ENCODE assay signal across 1 cellular context in the genomic region with DNA sequence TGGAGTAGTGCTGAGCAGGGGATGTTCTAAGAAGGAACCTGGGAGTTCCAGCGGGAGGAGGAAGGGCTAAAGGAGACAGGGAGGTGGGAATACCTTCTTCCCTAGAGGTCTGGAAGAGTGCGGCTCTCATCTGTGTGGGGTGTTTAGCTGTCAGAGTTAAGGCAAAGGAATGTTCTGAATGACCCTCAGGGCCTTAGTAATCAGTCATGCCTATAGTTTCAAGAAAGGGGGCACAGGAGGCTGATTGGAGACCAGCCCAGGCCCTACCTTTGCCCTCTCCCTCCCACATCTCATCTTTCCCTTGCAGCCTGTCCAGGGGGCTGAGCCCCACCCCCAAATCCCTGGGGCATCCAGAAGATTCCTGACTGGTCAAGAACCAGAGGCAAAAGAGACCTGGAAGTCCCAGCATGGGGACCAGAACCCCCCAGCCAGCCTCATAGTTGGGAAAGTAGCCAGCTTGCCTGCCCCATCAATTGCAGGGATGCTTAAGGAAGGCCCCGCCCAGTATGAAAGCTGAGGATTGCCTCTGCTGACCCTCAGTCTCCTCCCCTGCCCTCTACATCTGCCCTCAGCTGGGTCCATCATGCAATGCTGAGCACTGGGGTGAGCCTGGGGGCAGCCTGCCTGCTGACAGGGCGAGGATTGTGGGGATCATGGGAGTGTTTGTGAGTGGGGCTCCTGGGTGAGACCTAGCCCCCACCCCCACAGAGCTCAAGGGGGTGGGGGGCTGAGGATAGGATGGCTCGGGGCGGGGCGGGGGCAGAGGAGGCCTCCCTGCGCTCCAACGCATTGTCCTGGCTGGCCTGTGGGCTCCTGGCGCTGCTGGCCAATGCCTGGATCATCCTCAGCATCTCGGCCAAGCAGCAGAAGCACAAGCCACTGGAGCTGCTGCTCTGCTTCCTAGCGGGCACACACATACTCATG.
TF ChIP-seq lines count a peak whose summit lies in the region.

No MANE protein-coding gene starts in this region.

TF ChIP-seq in GM23338, 12 proteins besides CTCF, POLR2A, EP300 and RAD21:
- TF ChIP-seq ZNF331 (CRISPR knock-in tag; IDR thresholded peaks at IDR 0.05; ENCODE audit: low read depth) = no peak
- TF ChIP-seq, protein P1, sequence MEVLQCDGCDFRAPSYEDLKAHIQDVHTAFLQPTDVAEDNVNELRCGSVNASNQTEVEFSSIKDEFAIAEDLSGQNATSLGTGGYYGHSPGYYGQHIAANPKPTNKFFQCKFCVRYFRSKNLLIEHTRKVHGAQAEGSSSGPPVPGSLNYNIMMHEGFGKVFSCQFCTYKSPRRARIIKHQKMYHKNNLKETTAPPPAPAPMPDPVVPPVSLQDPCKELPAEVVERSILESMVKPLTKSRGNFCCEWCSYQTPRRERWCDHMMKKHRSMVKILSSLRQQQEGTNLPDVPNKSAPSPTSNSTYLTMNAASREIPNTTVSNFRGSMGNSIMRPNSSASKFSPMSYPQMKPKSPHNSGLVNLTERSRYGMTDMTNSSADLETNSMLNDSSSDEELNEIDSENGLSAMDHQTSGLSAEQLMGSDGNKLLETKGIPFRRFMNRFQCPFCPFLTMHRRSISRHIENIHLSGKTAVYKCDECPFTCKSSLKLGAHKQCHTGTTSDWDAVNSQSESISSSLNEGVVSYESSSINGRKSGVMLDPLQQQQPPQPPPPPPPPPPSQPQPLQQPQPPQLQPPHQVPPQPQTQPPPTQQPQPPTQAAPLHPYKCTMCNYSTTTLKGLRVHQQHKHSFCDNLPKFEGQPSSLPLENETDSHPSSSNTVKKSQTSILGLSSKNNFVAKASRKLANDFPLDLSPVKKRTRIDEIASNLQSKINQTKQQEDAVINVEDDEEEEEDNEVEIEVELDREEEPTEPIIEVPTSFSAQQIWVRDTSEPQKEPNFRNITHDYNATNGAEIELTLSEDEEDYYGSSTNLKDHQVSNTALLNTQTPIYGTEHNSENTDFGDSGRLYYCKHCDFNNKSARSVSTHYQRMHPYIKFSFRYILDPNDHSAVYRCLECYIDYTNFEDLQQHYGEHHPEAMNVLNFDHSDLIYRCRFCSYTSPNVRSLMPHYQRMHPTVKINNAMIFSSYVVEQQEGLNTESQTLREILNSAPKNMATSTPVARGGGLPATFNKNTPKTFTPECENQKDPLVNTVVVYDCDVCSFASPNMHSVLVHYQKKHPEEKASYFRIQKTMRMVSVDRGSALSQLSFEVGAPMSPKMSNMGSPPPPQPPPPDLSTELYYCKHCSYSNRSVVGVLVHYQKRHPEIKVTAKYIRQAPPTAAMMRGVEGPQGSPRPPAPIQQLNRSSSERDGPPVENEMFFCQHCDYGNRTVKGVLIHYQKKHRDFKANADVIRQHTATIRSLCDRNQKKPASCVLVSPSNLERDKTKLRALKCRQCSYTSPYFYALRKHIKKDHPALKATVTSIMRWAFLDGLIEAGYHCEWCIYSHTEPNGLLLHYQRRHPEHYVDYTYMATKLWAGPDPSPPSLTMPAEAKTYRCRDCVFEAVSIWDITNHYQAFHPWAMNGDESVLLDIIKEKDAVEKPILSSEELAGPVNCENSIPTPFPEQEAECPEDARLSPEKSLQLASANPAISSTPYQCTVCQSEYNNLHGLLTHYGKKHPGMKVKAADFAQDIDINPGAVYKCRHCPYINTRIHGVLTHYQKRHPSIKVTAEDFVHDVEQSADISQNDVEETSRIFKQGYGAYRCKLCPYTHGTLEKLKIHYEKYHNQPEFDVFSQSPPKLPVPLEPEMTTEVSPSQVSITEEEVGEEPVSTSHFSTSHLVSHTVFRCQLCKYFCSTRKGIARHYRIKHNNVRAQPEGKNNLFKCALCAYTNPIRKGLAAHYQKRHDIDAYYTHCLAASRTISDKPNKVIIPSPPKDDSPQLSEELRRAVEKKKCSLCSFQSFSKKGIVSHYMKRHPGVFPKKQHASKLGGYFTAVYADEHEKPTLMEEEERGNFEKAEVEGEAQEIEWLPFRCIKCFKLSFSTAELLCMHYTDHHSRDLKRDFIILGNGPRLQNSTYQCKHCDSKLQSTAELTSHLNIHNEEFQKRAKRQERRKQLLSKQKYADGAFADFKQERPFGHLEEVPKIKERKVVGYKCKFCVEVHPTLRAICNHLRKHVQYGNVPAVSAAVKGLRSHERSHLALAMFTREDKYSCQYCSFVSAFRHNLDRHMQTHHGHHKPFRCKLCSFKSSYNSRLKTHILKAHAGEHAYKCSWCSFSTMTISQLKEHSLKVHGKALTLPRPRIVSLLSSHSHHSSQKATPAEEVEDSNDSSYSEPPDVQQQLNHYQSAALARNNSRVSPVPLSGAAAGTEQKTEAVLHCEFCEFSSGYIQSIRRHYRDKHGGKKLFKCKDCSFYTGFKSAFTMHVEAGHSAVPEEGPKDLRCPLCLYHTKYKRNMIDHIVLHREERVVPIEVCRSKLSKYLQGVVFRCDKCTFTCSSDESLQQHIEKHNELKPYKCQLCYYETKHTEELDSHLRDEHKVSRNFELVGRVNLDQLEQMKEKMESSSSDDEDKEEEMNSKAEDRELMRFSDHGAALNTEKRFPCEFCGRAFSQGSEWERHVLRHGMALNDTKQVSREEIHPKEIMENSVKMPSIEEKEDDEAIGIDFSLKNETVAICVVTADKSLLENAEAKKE (CRISPR knock-in tag; IDR thresholded peaks at IDR 0.05) = no peak
- TF ChIP-seq POLR2AphosphoS5 (IDR thresholded peaks at IDR 0.05; ENCODE audit: low read depth) = no peak
- TF ChIP-seq EZH2 (IDR thresholded peaks at IDR 0.05; ENCODE audit: low read depth, unreplicated experiment) = no peak
- no peak for TF ChIP-seq CREB1 (CRISPR knock-in tag; IDR thresholded peaks at IDR 0.05; ENCODE audit: low read depth)
- TF ChIP-seq NANOG (IDR thresholded peaks at IDR 0.05; ENCODE audit: borderline replicate concordance) = no peak
- no peak for TF ChIP-seq EZH2phosphoT487 (IDR thresholded peaks at IDR 0.05; ENCODE audit: unreplicated experiment)
- TF ChIP-seq STAT1 (IDR thresholded peaks at IDR 0.05; ENCODE audit: unreplicated experiment) = no peak
- TF ChIP-seq JUNB (IDR thresholded peaks at IDR 0.05; ENCODE audit: unreplicated experiment) = no peak
- TF ChIP-seq ZNF114 (CRISPR knock-in tag; IDR thresholded peaks at IDR 0.05) = no peak
- TF ChIP-seq, protein P2, sequence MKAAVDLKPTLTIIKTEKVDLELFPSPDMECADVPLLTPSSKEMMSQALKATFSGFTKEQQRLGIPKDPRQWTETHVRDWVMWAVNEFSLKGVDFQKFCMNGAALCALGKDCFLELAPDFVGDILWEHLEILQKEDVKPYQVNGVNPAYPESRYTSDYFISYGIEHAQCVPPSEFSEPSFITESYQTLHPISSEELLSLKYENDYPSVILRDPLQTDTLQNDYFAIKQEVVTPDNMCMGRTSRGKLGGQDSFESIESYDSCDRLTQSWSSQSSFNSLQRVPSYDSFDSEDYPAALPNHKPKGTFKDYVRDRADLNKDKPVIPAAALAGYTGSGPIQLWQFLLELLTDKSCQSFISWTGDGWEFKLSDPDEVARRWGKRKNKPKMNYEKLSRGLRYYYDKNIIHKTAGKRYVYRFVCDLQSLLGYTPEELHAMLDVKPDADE (IDR thresholded peaks at IDR 0.05) = no peak
- TF ChIP-seq, protein P3, sequence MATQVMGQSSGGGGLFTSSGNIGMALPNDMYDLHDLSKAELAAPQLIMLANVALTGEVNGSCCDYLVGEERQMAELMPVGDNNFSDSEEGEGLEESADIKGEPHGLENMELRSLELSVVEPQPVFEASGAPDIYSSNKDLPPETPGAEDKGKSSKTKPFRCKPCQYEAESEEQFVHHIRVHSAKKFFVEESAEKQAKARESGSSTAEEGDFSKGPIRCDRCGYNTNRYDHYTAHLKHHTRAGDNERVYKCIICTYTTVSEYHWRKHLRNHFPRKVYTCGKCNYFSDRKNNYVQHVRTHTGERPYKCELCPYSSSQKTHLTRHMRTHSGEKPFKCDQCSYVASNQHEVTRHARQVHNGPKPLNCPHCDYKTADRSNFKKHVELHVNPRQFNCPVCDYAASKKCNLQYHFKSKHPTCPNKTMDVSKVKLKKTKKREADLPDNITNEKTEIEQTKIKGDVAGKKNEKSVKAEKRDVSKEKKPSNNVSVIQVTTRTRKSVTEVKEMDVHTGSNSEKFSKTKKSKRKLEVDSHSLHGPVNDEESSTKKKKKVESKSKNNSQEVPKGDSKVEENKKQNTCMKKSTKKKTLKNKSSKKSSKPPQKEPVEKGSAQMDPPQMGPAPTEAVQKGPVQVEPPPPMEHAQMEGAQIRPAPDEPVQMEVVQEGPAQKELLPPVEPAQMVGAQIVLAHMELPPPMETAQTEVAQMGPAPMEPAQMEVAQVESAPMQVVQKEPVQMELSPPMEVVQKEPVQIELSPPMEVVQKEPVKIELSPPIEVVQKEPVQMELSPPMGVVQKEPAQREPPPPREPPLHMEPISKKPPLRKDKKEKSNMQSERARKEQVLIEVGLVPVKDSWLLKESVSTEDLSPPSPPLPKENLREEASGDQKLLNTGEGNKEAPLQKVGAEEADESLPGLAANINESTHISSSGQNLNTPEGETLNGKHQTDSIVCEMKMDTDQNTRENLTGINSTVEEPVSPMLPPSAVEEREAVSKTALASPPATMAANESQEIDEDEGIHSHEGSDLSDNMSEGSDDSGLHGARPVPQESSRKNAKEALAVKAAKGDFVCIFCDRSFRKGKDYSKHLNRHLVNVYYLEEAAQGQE (IDR thresholded peaks at IDR 0.05; ENCODE audit: unreplicated experiment) = no peak
